In the genomic region with DNA sequence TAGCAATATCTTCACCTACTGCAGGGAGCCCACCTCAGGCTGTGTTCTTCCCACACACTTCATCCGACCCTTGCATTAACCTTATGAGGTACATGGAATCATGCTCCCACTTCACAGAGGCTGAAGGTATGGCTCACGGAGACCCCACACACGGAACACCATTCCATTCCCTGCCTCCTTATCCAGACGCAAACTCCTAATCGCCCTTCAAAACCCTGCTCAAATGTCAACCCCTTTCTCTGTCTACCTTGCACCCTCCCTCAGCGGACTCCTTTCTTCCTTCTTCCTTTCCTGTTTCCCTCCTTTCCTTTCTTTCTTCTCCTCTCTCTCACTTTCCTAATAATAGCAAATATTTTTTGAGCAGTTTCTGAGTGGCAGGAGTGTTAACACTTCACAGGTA, we compare ENCODE assay signal across 17 cellular contexts.
"Had no signal": no experiment of that assay in that cellular context is flagged by ENCODE, and none has a peak within 500 bp of the region (broad histone marks: within the 10 kb centered on the region; RNA-seq: fewer than 3 reads in every experiment).

No MANE protein-coding gene starts in this region.

- H3K9me3 ChIP-seq: heart right ventricle, mucosa of descending colon, psoas muscle, right lobe of liver had no signal

- DNase-seq: effector CD8-positive, alpha-beta T cell; heart right ventricle; hypothalamus; kidney glomerular epithelial cell; mammary epithelial cell; mucosa of descending colon; natural killer cell; psoas muscle; retina; stimulated activated CD4-positive, alpha-beta T cell treated with anti-CD3 and anti-CD28 coated beads, Interleukin-15, amount 100 ng/mL, for 24 hours; stimulated activated CD4-positive, alpha-beta T cell treated with anti-CD3 and anti-CD28 coated beads, Interleukin-1b, Interleukin-23, amount 100 ng/mL, for 48 hours; stimulated activated CD4-positive, alpha-beta T cell treated with anti-CD3 and anti-CD28 coated beads, Interleukin-4, amount 100 ng/mL, for 24 hours; stimulated activated naive CD4-positive, alpha-beta T cell; trophoblast cell had no signal

- ATAC-seq: esophagus mucosa, heart right ventricle, mucosa of descending colon, natural killer cell, psoas muscle, right lobe of liver had no signal

- H3K36me3 ChIP-seq: heart right ventricle, right lobe of liver had no signal

- H3K36me3 Mint-ChIP-seq: natural killer cell had no signal

- H3K4me3 Mint-ChIP-seq: natural killer cell had no signal

- H3K4me1 ChIP-seq: psoas muscle, right lobe of liver had no signal

- H3K9me3 Mint-ChIP-seq: natural killer cell had no signal

- H3K27me3 ChIP-seq: heart right ventricle, right lobe of liver had no signal

- H3K4me3 ChIP-seq: coronary artery, heart right ventricle, mucosa of descending colon, psoas muscle, right lobe of liver had no signal

- H3K27ac ChIP-seq: coronary artery, heart right ventricle, psoas muscle, right lobe of liver had no signal
